37 cellular contexts compared by ENCODE assay signal in the genomic region with DNA sequence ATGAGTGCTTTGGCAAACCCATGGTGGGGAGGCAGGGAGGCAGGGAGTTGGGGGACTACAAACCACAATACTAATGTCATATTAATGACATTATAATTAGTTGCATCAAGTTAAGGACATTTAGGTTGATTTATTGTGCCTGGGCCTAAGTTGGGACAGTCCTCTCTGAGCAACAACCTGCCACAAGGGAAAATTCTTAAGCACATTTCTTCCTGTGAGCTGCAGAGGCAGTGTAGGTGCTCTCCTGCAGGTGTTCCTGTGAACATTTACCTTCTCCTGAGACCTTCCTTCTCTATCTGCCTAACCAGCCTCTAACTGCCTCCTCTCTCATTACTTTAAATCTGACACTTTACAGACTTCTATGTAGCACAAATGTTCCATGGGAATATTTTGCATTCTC.
"Had no signal": no experiment of that assay in that cellular context is flagged by ENCODE, and none has a peak within 500 bp of the region (broad histone marks: within the 10 kb centered on the region; RNA-seq: fewer than 3 reads in every experiment).

No MANE protein-coding gene starts in this region.

- H3K36me3 Mint-ChIP-seq: activated CD8-positive, alpha-beta memory T cell treated with anti-CD3 and anti-CD28 coated beads, Interleukin-2, amount 10 ng/mL, durations not matched to agents 7 days and 5 days; activated naive CD4-positive, alpha-beta T cell treated with anti-CD3 and anti-CD28 coated beads, Interleukin-2, amount 10 ng/mL, durations not matched to agents 7 days and 5 days; activated naive CD4-positive, alpha-beta T cell treated with anti-CD3 and anti-CD28 coated beads, Interleukin-2, amount 50 U/mL, for 24 hours; activated naive CD8-positive, alpha-beta T cell; activated naive CD8-positive, alpha-beta T cell treated with anti-CD3 and anti-CD28 coated beads, Interleukin-2, amount 10 ng/mL, durations not matched to agents 7 days and 5 days; brain had no signal

- H3K27me3 ChIP-seq: ascending aorta, cardiac muscle cell had no signal

- ATAC-seq: activated CD4-positive, alpha-beta T cell treated with anti-CD3 and anti-CD28 coated beads for 36 hours; activated CD4-positive, CD25-positive, alpha-beta regulatory T cell treated with anti-CD3 and anti-CD28 coated beads, Interleukin-2, amount 50 U/mL, for 24 hours; activated CD8-positive, alpha-beta memory T cell treated with anti-CD3 and anti-CD28 coated beads, Interleukin-2, amount 10 ng/mL, durations not matched to agents 7 days and 5 days; activated CD8-positive, alpha-beta T cell treated with anti-CD3 and anti-CD28 coated beads, Interleukin-2, amount 10 ng/mL, durations not matched to agents 7 days and 5 days; activated naive CD8-positive, alpha-beta T cell treated with anti-CD3 and anti-CD28 coated beads, Interleukin-2, amount 50 U/mL, for 24 hours had no signal

- H3K4me1 Mint-ChIP-seq: activated CD4-positive, alpha-beta memory T cell treated with anti-CD3 and anti-CD28 coated beads, Interleukin-2, amount 10 ng/mL, durations not matched to agents 7 days and 5 days; activated CD4-positive, alpha-beta T cell treated with anti-CD3 and anti-CD28 coated beads for 36 hours; activated CD4-positive, alpha-beta T cell treated with anti-CD3 and anti-CD28 coated beads, Interleukin-2, amount 10 ng/mL, durations not matched to agents 7 days and 5 days; activated CD8-positive, alpha-beta memory T cell treated with anti-CD3 and anti-CD28 coated beads, Interleukin-2, amount 10 ng/mL, durations not matched to agents 7 days and 5 days; activated naive CD4-positive, alpha-beta T cell treated with anti-CD3 and anti-CD28 coated beads, Interleukin-2, amount 10 ng/mL, durations not matched to agents 7 days and 5 days; activated naive CD4-positive, alpha-beta T cell treated with anti-CD3 and anti-CD28 coated beads, Interleukin-2, amount 50 U/mL, for 24 hours; activated naive CD8-positive, alpha-beta T cell treated with anti-CD3 and anti-CD28 coated beads, Interleukin-2, amount 10 ng/mL, durations not matched to agents 7 days and 5 days; activated naive CD8-positive, alpha-beta T cell treated with anti-CD3 and anti-CD28 coated beads, Interleukin-2, amount 50 U/mL, for 24 hours; central memory CD8-positive, alpha-beta T cell had no signal

- H3K9me3 Mint-ChIP-seq: activated CD4-positive, alpha-beta T cell treated with anti-CD3 and anti-CD28 coated beads, Interleukin-2, amount 10 ng/mL, durations not matched to agents 7 days and 5 days; activated naive CD4-positive, alpha-beta T cell treated with anti-CD3 and anti-CD28 coated beads, Interleukin-2, amount 10 ng/mL, durations not matched to agents 7 days and 5 days; activated naive CD4-positive, alpha-beta T cell treated with anti-CD3 and anti-CD28 coated beads, Interleukin-2, amount 50 U/mL, for 24 hours; activated naive CD8-positive, alpha-beta T cell treated with anti-CD3 and anti-CD28 coated beads, Interleukin-2, amount 10 ng/mL, durations not matched to agents 7 days and 5 days; brain had no signal

- DNase-seq: activated CD4-positive, alpha-beta memory T cell treated with anti-CD3 and anti-CD28 coated beads, Interleukin-2, amount 10 ng/mL, durations not matched to agents 7 days and 5 days; activated CD4-positive, alpha-beta T cell treated with anti-CD3 and anti-CD28 coated beads for 1 hour; activated CD4-positive, alpha-beta T cell treated with anti-CD3 and anti-CD28 coated beads for 36 hours; activated CD4-positive, alpha-beta T cell treated with anti-CD3 and anti-CD28 coated beads for 48 hours; activated CD4-positive, alpha-beta T cell treated with anti-CD3 and anti-CD28 coated beads, Interleukin-2, amount 10 ng/mL, durations not matched to agents 7 days and 5 days; activated CD4-positive, alpha-beta T cell treated with anti-CD3 and anti-CD28 coated beads, Interleukin-2, amount 50 U/mL, for 48 hours; activated CD4-positive, CD25-positive, alpha-beta regulatory T cell; activated CD8-positive, alpha-beta memory T cell treated with anti-CD3 and anti-CD28 coated beads for 24 hours; activated CD8-positive, alpha-beta memory T cell treated with anti-CD3 and anti-CD28 coated beads, Interleukin-2, amount 10 ng/mL, durations not matched to agents 7 days and 5 days; activated CD8-positive, alpha-beta memory T cell treated with anti-CD3 and anti-CD28 coated beads, Interleukin-2, amount 50 U/mL, for 48 hours; activated CD8-positive, alpha-beta T cell treated with anti-CD3 and anti-CD28 coated beads, Interleukin-2, amount 10 ng/mL, durations not matched to agents 7 days and 5 days; activated effector memory CD4-positive, alpha-beta T cell treated with Interleukin-2 at 50 U/mL for 16 hours; activated gamma-delta T cell; activated naive CD4-positive, alpha-beta T cell treated with anti-CD3 and anti-CD28 coated beads, Interleukin-2, amount 10 ng/mL, durations not matched to agents 7 days and 5 days; activated naive CD4-positive, alpha-beta T cell treated with Interleukin-2 at 50 U/mL for 16 hours; activated naive CD8-positive, alpha-beta T cell treated with anti-CD3 and anti-CD28 coated beads, Interleukin-2, amount 10 ng/mL, durations not matched to agents 7 days and 5 days; activated naive CD8-positive, alpha-beta T cell treated with anti-CD3 and anti-CD28 coated beads, Interleukin-2, amount 50 U/mL, for 24 hours; activated T-cell treated with anti-CD3 and anti-CD28 coated beads, Interleukin-2, amount 50 U/mL, for 24 hours; activated T-cell treated with anti-CD3 and anti-CD28 coated beads, Interleukin-2, amount 50 U/mL, for 48 hours; amygdala; anterior cingulate cortex; caudate nucleus; cerebellar nuclear complex; T-helper 1 cell; T-helper 2 cell; T-helper 9 cell had no signal

- H3K4me1 ChIP-seq: ascending aorta had no signal

- H3K27me3 Mint-ChIP-seq: activated CD4-positive, alpha-beta memory T cell treated with anti-CD3 and anti-CD28 coated beads, Interleukin-2, amount 10 ng/mL, durations not matched to agents 7 days and 5 days; activated CD4-positive, alpha-beta T cell treated with anti-CD3 and anti-CD28 coated beads for 36 hours; activated CD4-positive, alpha-beta T cell treated with anti-CD3 and anti-CD28 coated beads, Interleukin-2, amount 10 ng/mL, durations not matched to agents 7 days and 5 days; activated CD8-positive, alpha-beta memory T cell treated with anti-CD3 and anti-CD28 coated beads, Interleukin-2, amount 10 ng/mL, durations not matched to agents 7 days and 5 days; activated naive CD4-positive, alpha-beta T cell treated with anti-CD3 and anti-CD28 coated beads, Interleukin-2, amount 10 ng/mL, durations not matched to agents 7 days and 5 days; activated naive CD4-positive, alpha-beta T cell treated with anti-CD3 and anti-CD28 coated beads, Interleukin-2, amount 50 U/mL, for 24 hours; activated naive CD8-positive, alpha-beta T cell; activated naive CD8-positive, alpha-beta T cell treated with anti-CD3 and anti-CD28 coated beads, Interleukin-2, amount 10 ng/mL, durations not matched to agents 7 days and 5 days; activated naive CD8-positive, alpha-beta T cell treated with anti-CD3 and anti-CD28 coated beads, Interleukin-2, amount 50 U/mL, for 24 hours; activated T-cell treated with anti-CD3 and anti-CD28 coated beads, Interleukin-2, amount 50 U/mL, for 24 hours; brain; central memory CD8-positive, alpha-beta T cell had no signal

- H3K4me3 ChIP-seq: ascending aorta, cardiac muscle cell had no signal

- H3K36me3 ChIP-seq: ascending aorta, cardiac muscle cell had no signal

- H3K4me3 Mint-ChIP-seq: activated CD4-positive, alpha-beta memory T cell treated with anti-CD3 and anti-CD28 coated beads, Interleukin-2, amount 10 ng/mL, durations not matched to agents 7 days and 5 days; activated CD4-positive, alpha-beta T cell treated with anti-CD3 and anti-CD28 coated beads for 36 hours; activated CD4-positive, alpha-beta T cell treated with anti-CD3 and anti-CD28 coated beads, Interleukin-2, amount 10 ng/mL, durations not matched to agents 7 days and 5 days; activated CD8-positive, alpha-beta memory T cell treated with anti-CD3 and anti-CD28 coated beads, Interleukin-2, amount 10 ng/mL, durations not matched to agents 7 days and 5 days; activated CD8-positive, alpha-beta T cell treated with anti-CD3 and anti-CD28 coated beads, Interleukin-2, amount 10 ng/mL, durations not matched to agents 7 days and 5 days; activated naive CD4-positive, alpha-beta T cell treated with anti-CD3 and anti-CD28 coated beads, Interleukin-2, amount 10 ng/mL, durations not matched to agents 7 days and 5 days; activated naive CD4-positive, alpha-beta T cell treated with anti-CD3 and anti-CD28 coated beads, Interleukin-2, amount 50 U/mL, for 24 hours; activated naive CD8-positive, alpha-beta T cell; activated naive CD8-positive, alpha-beta T cell treated with anti-CD3 and anti-CD28 coated beads, Interleukin-2, amount 10 ng/mL, durations not matched to agents 7 days and 5 days; activated naive CD8-positive, alpha-beta T cell treated with anti-CD3 and anti-CD28 coated beads, Interleukin-2, amount 50 U/mL, for 24 hours; activated T-cell treated with anti-CD3 and anti-CD28 coated beads, Interleukin-2, amount 50 U/mL, for 24 hours; brain; central memory CD8-positive, alpha-beta T cell; T-helper 1 cell treated with Interleukin-12 subunit alpha and Interleukin-12 subunit beta and Interleukin-4 antibody, amounts not matched to agents 30 μg/mL and 1 μg/mL, for 36 hours; T-helper 2 cell treated with Interferon-gamma antibody and Interleukin-4, amounts not matched to agents 5 μg/mL and 100 μg/mL, for 36 hours had no signal

- H3K9me3 ChIP-seq: ascending aorta had no signal

- H3K27ac ChIP-seq: ascending aorta, cardiac muscle cell, VCaP had no signal

- H3K27ac Mint-ChIP-seq: activated CD4-positive, alpha-beta memory T cell treated with anti-CD3 and anti-CD28 coated beads, Interleukin-2, amount 10 ng/mL, durations not matched to agents 7 days and 5 days; activated CD4-positive, alpha-beta T cell treated with anti-CD3 and anti-CD28 coated beads for 36 hours; activated CD4-positive, alpha-beta T cell treated with anti-CD3 and anti-CD28 coated beads, Interleukin-2, amount 10 ng/mL, durations not matched to agents 7 days and 5 days; activated CD8-positive, alpha-beta memory T cell treated with anti-CD3 and anti-CD28 coated beads, Interleukin-2, amount 10 ng/mL, durations not matched to agents 7 days and 5 days; activated CD8-positive, alpha-beta T cell treated with anti-CD3 and anti-CD28 coated beads, Interleukin-2, amount 10 ng/mL, durations not matched to agents 7 days and 5 days; activated naive CD4-positive, alpha-beta T cell treated with anti-CD3 and anti-CD28 coated beads, Interleukin-2, amount 10 ng/mL, durations not matched to agents 7 days and 5 days; activated naive CD4-positive, alpha-beta T cell treated with anti-CD3 and anti-CD28 coated beads, Interleukin-2, amount 50 U/mL, for 24 hours; activated naive CD8-positive, alpha-beta T cell; activated naive CD8-positive, alpha-beta T cell treated with anti-CD3 and anti-CD28 coated beads, Interleukin-2, amount 10 ng/mL, durations not matched to agents 7 days and 5 days; activated naive CD8-positive, alpha-beta T cell treated with anti-CD3 and anti-CD28 coated beads, Interleukin-2, amount 50 U/mL, for 24 hours; activated T-cell treated with anti-CD3 and anti-CD28 coated beads, Interleukin-2, amount 50 U/mL, for 24 hours; activated T-helper 2 cell treated with anti-CD3 and anti-CD28 coated beads, Interferon-gamma antibody, Interleukin-2, Interleukin-4, amounts not matched to agents 10 μg/mL and 5 μg/mL and 100 μg/mL, durations not matched to agents 14 hours and 24 hours and 36 hours; brain; T-helper 1 cell treated with Interleukin-12 subunit alpha and Interleukin-12 subunit beta and Interleukin-4 antibody, amounts not matched to agents 30 μg/mL and 1 μg/mL, for 36 hours; T-helper 2 cell treated with Interferon-gamma antibody and Interleukin-4, amounts not matched to agents 5 μg/mL and 100 μg/mL, for 36 hours had no signal
